Comparison of ENCODE assay signal across 8 cellular contexts in the genomic region with DNA sequence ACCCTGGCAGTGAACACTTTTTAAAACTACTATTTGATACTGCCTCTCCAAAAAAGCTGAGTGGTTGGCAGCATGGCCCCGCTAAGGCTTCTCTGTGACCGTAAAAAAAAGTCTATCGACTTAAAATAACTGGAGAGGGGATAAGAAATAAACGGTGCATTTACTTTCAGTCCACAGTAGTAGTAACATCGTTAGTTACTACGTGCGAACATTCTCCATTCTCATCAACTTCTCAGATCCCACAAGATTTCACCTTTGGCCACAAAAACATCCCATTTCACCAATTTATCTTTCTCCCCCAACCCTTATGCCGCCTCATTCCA. TPM values are rescaled to one million over a fixed set of nuclear protein-coding genes. Genes with fewer than 3 reads are reported as not detected.
DNase-seq lines count a peak whose midpoint lies in the region; ATAC-seq and TF ChIP-seq lines count a peak whose summit lies in the region.

No MANE protein-coding gene starts in this region.

- in situ Hi-C loops in IMR-90 (cut with MboI; ENCODE audit: low sequenced_read_pairs): loop anchor here (10.0 kb wide), 1 partner anchor 116 kb away; no protein-coding TSS in a partner anchor

- no TSS peak for BruUV-seq in IMR-90 (replicated peaks; lab: Mats Ljungman, UMichigan)

- peak overlapping the region; percentile 91 for H2BK5ac ChIP-seq in IMR-90 (ENCODE audit: low read depth, low read length, poor library complexity, severe bottlenecking)

- H3K4me1 Mint-ChIP-seq in CD4-positive, alpha-beta T cell (ENCODE audit: low read depth): peaks cover 54% of the 10 kb centered on the region

- H3K27ac Mint-ChIP-seq in CD4-positive, alpha-beta T cell: peak overlapping the region; percentile 100

- peak overlapping the region; percentile 80 for H3K27ac ChIP-seq in CD4-positive, alpha-beta T cell (ENCODE audit: low read depth, low read length)
- peak overlapping the region; percentile 89 for H3K27ac ChIP-seq in IMR-90 (ENCODE audit: insufficient read depth, low read length)

- TF ChIP-seq CTCF in CD4-positive, alpha-beta T cell (IDR thresholded peaks at IDR 0.05): no peak
- no peak for TF ChIP-seq CTCF in IMR-90 (conservative IDR thresholded peaks at IDR 0.05; ENCODE audit: low read depth, low read length)
- no peak for TF ChIP-seq CTCF in cardiac fibroblast (IDR thresholded peaks at IDR 0.05; ENCODE audit: low read depth, low read length)

- peak overlapping the region; percentile 94; the same call in 1 of the 2 replicates for H3K23ac ChIP-seq in IMR-90 (ENCODE audit: low read depth, low read length)

- H3K4me3 Mint-ChIP-seq in CD4-positive, alpha-beta T cell: peak overlapping the region; percentile 96

- H2BK120ac ChIP-seq in IMR-90 (ENCODE audit: low read depth, low read length): peak overlapping the region; percentile 79

- no peaks in the 10 kb centered on the region for H4K20me1 ChIP-seq in IMR-90 (ENCODE audit: insufficient read depth, low read length)

- H3K4me3 ChIP-seq in IMR-90 (ENCODE audit: insufficient read depth, low read depth, low read length) (peak overlapping the region; percentile 67), cardiac fibroblast (replicated peaks in 1 of 2; ENCODE audit: low read depth in 2 of 2, low read length in 2 of 2) (peak overlapping the region; percentile 91 to 94), mononuclear cell (ENCODE audit: low read length) (peak overlapping the region; percentile 89)

- no peaks in the 10 kb centered on the region for H3K9me3 ChIP-seq in CD4-positive, alpha-beta T cell (ENCODE audit: control insufficient read depth, low read length)
- H3K9me3 ChIP-seq in IMR-90 (ENCODE audit: control insufficient read depth, insufficient read depth, low read length): no peaks in the 10 kb centered on the region
- H3K9me3 ChIP-seq in mononuclear cell (ENCODE audit: low read depth, low read length): no peaks in the 10 kb centered on the region

- H3K36me3 ChIP-seq in IMR-90 (ENCODE audit: control insufficient read depth, insufficient read depth, low read length): peaks cover 8% of the 10 kb centered on the region

- peak overlapping the region; percentile 92 for H3K4ac ChIP-seq in IMR-90 (ENCODE audit: low read depth, low read length)

- H2AFZ ChIP-seq in IMR-90 (replicated peaks; ENCODE audit: low read length, poor library complexity): peak overlapping the region; percentile 97

- peaks cover 52% of the 10 kb centered on the region for H3K36me3 Mint-ChIP-seq in CD4-positive, alpha-beta T cell (ENCODE audit: low read depth)

- H3K56ac ChIP-seq in IMR-90 (ENCODE audit: extremely low read depth, insufficient read depth, low read length): peak overlapping the region; percentile 94

- H3K9me3 Mint-ChIP-seq in CD4-positive, alpha-beta T cell: no peaks in the 10 kb centered on the region

- peak overlapping the region; percentile 98 for H3K14ac ChIP-seq in IMR-90 (replicated peaks; ENCODE audit: low read depth, low read length)

- ATAC-seq in CD4-positive, alpha-beta T cell (ENCODE audit: poor library complexity): peak; percentile 31
- ATAC-seq in GM21515 (IDR thresholded peaks at IDR 0.05; ENCODE audit: unreplicated experiment) (peak; percentile 33), IMR-90 (ENCODE audit: low read depth) (no peak)

- 0 out of 2 replicates have a peak, but pooled peaks cover 2% of the 10 kb centered on the region for H3K9me1 ChIP-seq in IMR-90 (ENCODE audit: insufficient read depth, low read length)

- H2BK15ac ChIP-seq in IMR-90 (ENCODE audit: low read depth, low read length): peak overlapping the region; percentile 91; the same call in 2 of the 3 replicates

- no peak for TF ChIP-seq POLR2A in IMR-90 (IDR thresholded peaks at IDR 0.05; ENCODE audit: low read depth, low read length)

- peak overlapping the region; percentile 98 to 99 for H4K8ac ChIP-seq in IMR-90 (ENCODE audit: low read depth in 2 of 2, low read length in 2 of 2)

- peak overlapping the region; percentile 89 for H3K4me2 ChIP-seq in IMR-90 (ENCODE audit: low read depth, low read length)

- peaks cover 14 to 18% of the 10 kb centered on the region in 2 experiments; a peak in 3 of 4 replicates for H3K79me1 ChIP-seq in IMR-90 (ENCODE audit: low read depth in 1 of 2, low read length in 2 of 2)

- H3K27me3 ChIP-seq in CD4-positive, alpha-beta T cell (ENCODE audit: control insufficient read depth, insufficient read depth, low read length): no peaks in the 10 kb centered on the region
- H3K27me3 ChIP-seq in IMR-90 (ENCODE audit: control insufficient read depth, insufficient read depth, low read length) (no peaks in the 10 kb centered on the region), mononuclear cell (ENCODE audit: insufficient read depth, low read length) (no peaks in the 10 kb centered on the region)

- POLR2A ChIA-PET in CD4-positive, alpha-beta T cell (lab: Charles Lee): interaction anchor here (1.5 to 3.8 kb wide), 6 partner anchors 18 to 932 kb away, joined by 5 to 40 read pairs (median 11); a partner anchor contains a TSS
- POLR2A ChIA-PET in IMR-90 (lab: Charles Lee; ENCODE audit: unreplicated experiment): no interaction called here

- peaks cover 5% of the 10 kb centered on the region for H3K4me1 ChIP-seq in IMR-90 (ENCODE audit: control insufficient read depth, insufficient read depth, low read length)
- peaks cover 14% of the 10 kb centered on the region for H3K4me1 ChIP-seq in mononuclear cell (ENCODE audit: insufficient read depth, low read length)

- intact Hi-C loops in CD4-positive, alpha-beta T cell (cut with DNase I, micrococcal nuclease): loop anchor here in 1 of 2 experiments (5.0 to 10.0 kb wide), 4 partner anchors 72 to 934 kb away; a partner anchor contains a TSS
- intact Hi-C loops in IMR-90 (cut with micrococcal nuclease): loop anchor here (5.0 kb wide), 1 partner anchor 118 kb away; no protein-coding TSS in a partner anchor

- dilution Hi-C loops in IMR-90 (cut with HindIII; ENCODE audit: low sequenced_read_pairs, unreplicated experiment): no loop called here

- peak overlapping the region; percentile 38 for H2AK5ac ChIP-seq in IMR-90 (ENCODE audit: low read depth, low read length)

- peak overlapping the region; percentile 94 for H4K5ac ChIP-seq in IMR-90 (ENCODE audit: low read depth, low read length)

- H2BK20ac ChIP-seq in IMR-90 (ENCODE audit: low read depth, low read length): peak overlapping the region; percentile 72; the same call in 1 of the 2 replicates

- H2AK9ac ChIP-seq in IMR-90 (replicated peaks; ENCODE audit: low read depth, low read length, poor library complexity): peak overlapping the region; percentile 29

- TF ChIP-seq RAD21 in IMR-90 (IDR thresholded peaks at IDR 0.05; ENCODE audit: low read length): no peak

- peak overlapping the region; percentile 80; the same call in 1 of the 2 replicates for H3K18ac ChIP-seq in IMR-90 (ENCODE audit: low read depth, low read length)

- H3K9ac ChIP-seq in IMR-90 (ENCODE audit: low read depth, low read length): peak overlapping the region; percentile 92

- H4K91ac ChIP-seq in IMR-90 (ENCODE audit: insufficient read depth, low read depth, low read length): peak overlapping the region; percentile 89

- no peak for DNase-seq in CD4-positive, alpha-beta T cell
- DNase-seq in IMR-90: no peak
- no peak for DNase-seq in cardiac fibroblast (ENCODE audit: low read depth in 2 of 2)
- no peak for DNase-seq in NCI-H524 treated with DMSO at 0.1 percent for 48 hours (lab: John Stamatoyannopoulos, UW)
- DNase-seq in NCI-H2107 treated with DMSO at 0.1 percent for 48 hours (lab: John Stamatoyannopoulos, UW; ENCODE audit: unreplicated experiment): no peak
- DNase-seq in NCI-H446 (lab: John Stamatoyannopoulos, UW): no peak

- WGBS in IMR-90 (ENCODE audit: extremely low coverage in 2 of 2, insufficient read length in 1 of 2), 2 experiments: 62% methylated on average over 3 of the region's 8 CpGs; no CpG with 5 or more reads in 1 of the 2 experiments

- CTCF ChIA-PET in CD4-positive, alpha-beta T cell (lab: Charles Lee): interaction anchor here (1.8 kb wide), 1 partner anchor 778 kb away, joined by 4 read pairs; no protein-coding TSS in a partner anchor
- CTCF ChIA-PET in IMR-90 (lab: Yijun Ruan, JAX): no interaction called here

- H3K27me3 Mint-ChIP-seq in CD4-positive, alpha-beta T cell: no peaks in the 10 kb centered on the region

TF ChIP-seq in IMR-90, 13 proteins besides CTCF, POLR2A, EP300 and RAD21:
- TF ChIP-seq RCOR1 (IDR thresholded peaks at IDR 0.05; ENCODE audit: insufficient replicate concordance, low read length) (no peak), CHD1 (IDR thresholded peaks at IDR 0.05; ENCODE audit: low read depth, low read length) (no peak), MAFK (IDR thresholded peaks at IDR 0.05; ENCODE audit: low read depth, low read length) (no peak)
- TF ChIP-seq, protein P1, sequence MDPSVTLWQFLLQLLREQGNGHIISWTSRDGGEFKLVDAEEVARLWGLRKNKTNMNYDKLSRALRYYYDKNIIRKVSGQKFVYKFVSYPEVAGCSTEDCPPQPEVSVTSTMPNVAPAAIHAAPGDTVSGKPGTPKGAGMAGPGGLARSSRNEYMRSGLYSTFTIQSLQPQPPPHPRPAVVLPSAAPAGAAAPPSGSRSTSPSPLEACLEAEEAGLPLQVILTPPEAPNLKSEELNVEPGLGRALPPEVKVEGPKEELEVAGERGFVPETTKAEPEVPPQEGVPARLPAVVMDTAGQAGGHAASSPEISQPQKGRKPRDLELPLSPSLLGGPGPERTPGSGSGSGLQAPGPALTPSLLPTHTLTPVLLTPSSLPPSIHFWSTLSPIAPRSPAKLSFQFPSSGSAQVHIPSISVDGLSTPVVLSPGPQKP (IDR thresholded peaks at IDR 0.05; ENCODE audit: borderline replicate concordance, low read depth, low read length): no peak

RNA-seq across cellular contexts. Expression of a gene that starts 0.5 kb away (rescaled TPM):
- total RNA-seq in CD4-positive, alpha-beta T cell: 10 to 100 TPM; 71.6 to 72.7 TPM
- total RNA-seq in IMR-90 (2012; rRNA removed) (47.5 and 85.8 TPM in 2 replicates), mononuclear cell (81.5 TPM)
- 27.3 and 34.7 TPM in 2 replicates for polyA plus RNA-seq in IMR-90 (2012; rRNA removed)
- polyA plus RNA-seq in IMR-90 (2012; cell fraction: cytosol; rRNA removed): 3.8 and 4.3 TPM in 2 replicates
- 5.7 and 33.2 TPM in 2 replicates for polyA plus RNA-seq in IMR-90 (2012; cell fraction: nucleus; rRNA removed; ENCODE audit: low replicate concordance)

RNA-seq across cellular contexts. Expression of a gene that starts 23.1 kb away (rescaled TPM):
- total RNA-seq in CD4-positive, alpha-beta T cell: under 1 TPM; 0.34 to 0.41 TPM
- total RNA-seq in IMR-90 (2012; rRNA removed) (54.3 and 59.7 TPM in 2 replicates), mononuclear cell (0.73 TPM)
- 21.3 and 22.8 TPM in 2 replicates for polyA plus RNA-seq in IMR-90 (2012; rRNA removed)
- polyA plus RNA-seq in IMR-90 (2012; cell fraction: cytosol; rRNA removed): 6.7 and 10.4 TPM in 2 replicates
- 5.3 and 8.3 TPM in 2 replicates for polyA plus RNA-seq in IMR-90 (2012; cell fraction: nucleus; rRNA removed; ENCODE audit: low replicate concordance)

RNA-seq across cellular contexts. Expression of a gene that starts 35.6 kb away (rescaled TPM):
- not detected for total RNA-seq in CD4-positive, alpha-beta T cell
- total RNA-seq in IMR-90 (2012; rRNA removed): 1.4 TPM in 2 replicates
- polyA plus RNA-seq in IMR-90 (2012; rRNA removed): 2.0 and 2.8 TPM in 2 replicates
- polyA plus RNA-seq in IMR-90 (2012; cell fraction: cytosol; rRNA removed): 0.68 and 0.71 TPM in 2 replicates
- 1.1 and 4.1 TPM in 2 replicates for polyA plus RNA-seq in IMR-90 (2012; cell fraction: nucleus; rRNA removed; ENCODE audit: low replicate concordance)
- total RNA-seq in mononuclear cell: not detected

Comparison
In these comparisons a context has a peak if more than half of its experiments do, and no peak if none do; other contexts are left out.
1. RNA of a gene that starts 23.1 kb away (total RNA-seq): 54.3 to 59.7 TPM in IMR-90; 0.73 TPM in mononuclear cell (single experiment) and 0.34 to 0.41 TPM in CD4-positive, alpha-beta T cell; every median in the first group is over 10 times any median in the second.
2. Peak in every context shown above with its lines, with median percentiles within 50 percentile points of each other: H3K4me3 ChIP-seq.